Comparison of ENCODE assay signal across 8 cellular contexts in the genomic region with DNA sequence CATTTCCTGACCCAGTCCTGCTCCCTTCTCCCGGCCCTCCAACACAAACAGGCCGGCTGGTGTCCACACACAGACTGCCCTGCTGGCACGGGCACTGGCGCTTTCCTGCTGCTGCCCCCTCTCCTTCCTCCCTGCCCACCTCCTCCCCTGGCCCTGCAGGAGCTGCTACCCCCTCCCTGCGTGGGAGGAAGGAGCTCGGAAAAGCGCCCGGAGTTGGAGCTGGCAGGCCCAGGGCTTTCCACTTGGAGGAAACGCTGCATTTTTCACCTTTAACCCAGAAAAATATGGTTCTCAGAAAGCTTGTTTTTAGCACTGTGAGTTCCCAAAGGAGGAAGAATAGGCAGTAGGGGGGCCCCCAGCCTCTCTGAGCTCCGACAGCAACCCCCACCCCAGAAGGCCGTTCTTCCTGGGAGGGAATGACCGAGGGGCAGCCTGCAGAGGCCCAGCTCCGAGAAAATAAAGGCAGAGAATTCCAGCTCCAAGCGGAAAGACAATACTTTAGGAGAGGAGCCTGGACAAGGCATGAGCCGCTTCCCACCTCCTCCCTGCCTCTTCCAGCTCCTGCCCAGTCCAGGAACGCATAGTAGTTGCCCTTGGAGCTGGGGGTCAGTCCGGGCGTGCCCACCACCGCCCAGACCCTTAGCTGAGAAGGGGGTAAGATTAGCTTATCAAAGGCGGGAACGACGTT.
A peak's percentile ranks its signal among the peaks of the same experiment; 100 is the strongest.
DNase-seq lines count a peak whose midpoint lies in the region; ATAC-seq, FAIRE-seq and TF ChIP-seq lines count a peak whose summit lies in the region.

No MANE protein-coding gene starts in this region.

- peaks cover 60% of the 10 kb centered on the region for H3K4me1 ChIP-seq in A549
- peaks cover 83% of the 10 kb centered on the region for H3K4me1 ChIP-seq in left ventricle myocardium inferior
- no peaks in the 10 kb centered on the region for H3K4me1 ChIP-seq in pancreas

- H3K27me3 ChIP-seq in left ventricle myocardium inferior (ENCODE audit: low read depth) (no peaks in the 10 kb centered on the region), pancreas (no peaks in the 10 kb centered on the region)

- 83% methylated on average over 19 of the region's 22 CpGs for WGBS in A549 (ENCODE audit: missing lambda C conversion rate)
- whole genome bisulfite sequencing in pancreas, 2 donors = 53 to 60% methylated on average over 22 of the region's 22 CpGs

- TF ChIP-seq POLR2A in A549 (IDR thresholded peaks at IDR 0.05; ENCODE audit: low read length) = no peak

- POLR2A ChIA-PET in A549 (lab: Yijun Ruan, JAX) = no interaction called here

- ATAC-seq in A549 (no peak), pancreas (peak in 3 of 4 donors; percentile 8 to 22 (median 17)), GM18867 (IDR thresholded peaks at IDR 0.05; ENCODE audit: unreplicated experiment) (no peak), HG03025 (IDR thresholded peaks at IDR 0.05; ENCODE audit: low FRiP score, unreplicated experiment) (no peak)

- CTCF ChIA-PET in A549 (lab: Yijun Ruan, JAX) = interaction anchor here (1.0 to 8.2 kb wide), 7 partner anchors 18 to 342 kb away, joined by 3 to 74 read pairs (median 5); no protein-coding TSS in a partner anchor

- intact Hi-C loops in left ventricle myocardium inferior (cut with micrococcal nuclease) (no loop called here), pancreas (cut with DNase I) (no loop called here)

- peak overlapping the region; percentile 36 to 83 for H3K27ac ChIP-seq in A549
- H3K27ac ChIP-seq in left ventricle myocardium inferior (replicated peaks) = peak overlapping the region; percentile 79
- H3K27ac ChIP-seq in pancreas = peak overlapping the region in 1 of 4 donors; percentile 8

- TF ChIP-seq RAD21 in A549 (conservative IDR thresholded peaks at IDR 0.05 in 1 of 2, IDR thresholded peaks at IDR 0.05 in 1 of 2) = no peak

- no peak for TF ChIP-seq EP300 in A549 (IDR thresholded peaks at IDR 0.05)

- no peaks in the 10 kb centered on the region for H3K9me3 ChIP-seq in A549
- no peaks in the 10 kb centered on the region for H3K9me3 ChIP-seq in left ventricle myocardium inferior (replicated peaks)
- no peaks in the 10 kb centered on the region for H3K9me3 ChIP-seq in pancreas

- FAIRE-seq in A549 (lab: Jason Lieb, UNC) (no peak), pancreas (lab: Jason Lieb, UNC) (no peak)

- no peaks in the 10 kb centered on the region for H3K36me3 ChIP-seq in left ventricle myocardium inferior
- no peaks in the 10 kb centered on the region for H3K36me3 ChIP-seq in pancreas

- TF ChIP-seq CTCF in A549 (IDR thresholded peaks at IDR 0.05) (no peak), left ventricle myocardium inferior (IDR thresholded peaks at IDR 0.05; ENCODE audit: borderline replicate concordance) (no peak), pancreas (IDR thresholded peaks at IDR 0.05) (no peak)

- H3K4me3 ChIP-seq in A549 = no peak overlapping the region
- peak overlapping the region; percentile 19 for H3K4me3 ChIP-seq in left ventricle myocardium inferior
- H3K4me3 ChIP-seq in pancreas = no peak overlapping the region

- no peak for DNase-seq in A549 (ENCODE audit: low read depth in 1 of 2, low spot score in 1 of 2)
- DNase-seq in anterior cingulate cortex (lab: John Stamatoyannopoulos, UW) = peak in 46 of 58 donors; percentile 16 to 80 (median 54)
- DNase-seq in left ventricle myocardium inferior = peak; percentile 55
- no peak for DNase-seq in pancreas
- DNase-seq in NCI-H1048 (lab: John Stamatoyannopoulos, UW) = no peak
- no peak for DNase-seq in NCI-H69 (lab: John Stamatoyannopoulos, UW)

- peak overlapping the region; percentile 44 for H3K4me2 ChIP-seq in A549

TF ChIP-seq in A549, 52 proteins besides CTCF, POLR2A, EP300 and RAD21:
- TF ChIP-seq, protein P1, sequence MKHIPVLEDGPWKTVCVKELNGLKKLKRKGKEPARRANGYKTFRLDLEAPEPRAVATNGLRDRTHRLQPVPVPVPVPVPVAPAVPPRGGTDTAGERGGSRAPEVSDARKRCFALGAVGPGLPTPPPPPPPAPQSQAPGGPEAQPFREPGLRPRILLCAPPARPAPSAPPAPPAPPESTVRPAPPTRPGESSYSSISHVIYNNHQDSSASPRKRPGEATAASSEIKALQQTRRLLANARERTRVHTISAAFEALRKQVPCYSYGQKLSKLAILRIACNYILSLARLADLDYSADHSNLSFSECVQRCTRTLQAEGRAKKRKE (CRISPR knock-in tag; IDR thresholded peaks at IDR 0.05; ENCODE audit: low read depth) = no peak
- TF ChIP-seq, protein P2, sequence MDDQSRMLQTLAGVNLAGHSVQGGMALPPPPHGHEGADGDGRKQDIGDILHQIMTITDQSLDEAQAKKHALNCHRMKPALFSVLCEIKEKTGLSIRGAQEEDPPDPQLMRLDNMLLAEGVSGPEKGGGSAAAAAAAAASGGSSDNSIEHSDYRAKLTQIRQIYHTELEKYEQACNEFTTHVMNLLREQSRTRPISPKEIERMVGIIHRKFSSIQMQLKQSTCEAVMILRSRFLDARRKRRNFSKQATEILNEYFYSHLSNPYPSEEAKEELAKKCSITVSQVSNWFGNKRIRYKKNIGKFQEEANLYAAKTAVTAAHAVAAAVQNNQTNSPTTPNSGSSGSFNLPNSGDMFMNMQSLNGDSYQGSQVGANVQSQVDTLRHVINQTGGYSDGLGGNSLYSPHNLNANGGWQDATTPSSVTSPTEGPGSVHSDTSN (IDR thresholded peaks at IDR 0.05) = no peak

Comparison
In these comparisons a context has a peak if more than half of its experiments do, and no peak if none do; other contexts are left out.
1. ATAC-seq: peak in pancreas (3 of 4); none in A549 (0 of 2), GM18867 (single experiment) and HG03025 (single experiment).
2. DNase-seq: peak in anterior cingulate cortex (46 of 58) and left ventricle myocardium inferior (single experiment); none in A549 (0 of 2), pancreas (0 of 6), NCI-H1048 (single experiment) and NCI-H69 (single experiment).